7 cellular contexts compared by ENCODE assay signal in the genomic region with DNA sequence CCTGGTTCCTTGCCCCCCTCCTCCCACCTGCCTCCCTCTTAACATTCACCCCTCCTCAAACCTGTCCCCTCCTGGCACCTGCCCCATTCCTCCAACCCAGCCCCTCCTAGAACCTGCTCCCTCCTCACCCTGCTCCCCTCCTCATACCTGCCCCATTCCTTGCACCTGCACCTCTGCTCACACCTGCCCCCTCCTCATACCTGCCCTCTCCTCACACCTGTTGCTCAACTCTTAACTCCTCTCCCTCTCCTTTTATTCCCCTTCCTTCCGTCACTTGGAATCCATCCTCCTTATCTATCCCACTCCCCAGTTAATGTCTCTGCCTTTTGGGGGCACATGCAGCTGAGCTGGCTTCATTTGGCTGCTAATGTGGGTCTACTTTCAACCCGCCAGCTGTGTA.
"Had no signal": no experiment of that assay in that cellular context is flagged by ENCODE, and none has a peak within 500 bp of the region (broad histone marks: within the 10 kb centered on the region; RNA-seq: fewer than 3 reads in every experiment).

No MANE protein-coding gene starts in this region.

- H3K4me1 Mint-ChIP-seq: H9 had no signal

- H3K4me3 ChIP-seq: GM23248, K562 had no signal

- H2AFZ ChIP-seq: GM23248 had no signal

- H3K27ac Mint-ChIP-seq: H9, HFFc6 had no signal

- H3K9me3 Mint-ChIP-seq: H9, HFFc6 had no signal

- H3K4me3 Mint-ChIP-seq: H9, HFFc6 had no signal

- H3K9ac ChIP-seq: GM23248 had no signal

- DNase-seq: GM23248, H9, HCEC 1CT, HFFc6, IMR-90 had no signal

- ATAC-seq: K562 had no signal

- H3K27ac ChIP-seq: GM23248, HL-60 had no signal
